Comparison of ENCODE assay signal across 1 cellular context in the genomic region with DNA sequence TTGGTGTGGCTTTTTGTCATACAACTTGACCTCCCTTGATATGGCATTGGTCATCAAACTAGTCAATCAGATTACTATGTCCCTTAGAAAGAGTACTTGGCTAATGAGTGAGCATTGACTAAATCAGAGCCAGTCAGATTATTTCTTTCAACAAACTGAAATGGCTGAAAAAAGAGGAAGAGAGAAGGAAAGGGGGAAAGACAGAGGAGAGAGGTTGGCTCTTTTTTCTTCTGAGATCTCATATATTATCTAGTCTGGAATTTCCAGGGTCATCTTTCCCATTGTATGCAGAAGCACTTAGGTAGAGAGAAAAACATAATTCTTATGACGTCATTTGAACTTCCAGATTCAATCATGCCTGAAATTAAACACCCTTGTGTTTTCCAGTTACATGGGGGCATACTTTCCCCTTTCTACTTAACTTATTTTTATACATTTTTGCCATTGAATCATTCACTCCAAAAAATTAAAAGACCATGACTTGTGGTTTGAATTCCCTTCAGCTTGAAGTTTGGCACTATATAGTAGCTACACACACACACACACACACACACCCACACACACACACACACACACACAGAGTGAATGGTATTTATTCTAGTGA.
A peak's percentile ranks its signal among the peaks of the same experiment; 100 is the strongest.
TF ChIP-seq lines count a peak whose summit lies in the region.

No MANE protein-coding gene starts in this region.

TF ChIP-seq in GM12878, 131 proteins besides CTCF, POLR2A, EP300 and RAD21 (continued from another document):
- TF ChIP-seq, protein P1, sequence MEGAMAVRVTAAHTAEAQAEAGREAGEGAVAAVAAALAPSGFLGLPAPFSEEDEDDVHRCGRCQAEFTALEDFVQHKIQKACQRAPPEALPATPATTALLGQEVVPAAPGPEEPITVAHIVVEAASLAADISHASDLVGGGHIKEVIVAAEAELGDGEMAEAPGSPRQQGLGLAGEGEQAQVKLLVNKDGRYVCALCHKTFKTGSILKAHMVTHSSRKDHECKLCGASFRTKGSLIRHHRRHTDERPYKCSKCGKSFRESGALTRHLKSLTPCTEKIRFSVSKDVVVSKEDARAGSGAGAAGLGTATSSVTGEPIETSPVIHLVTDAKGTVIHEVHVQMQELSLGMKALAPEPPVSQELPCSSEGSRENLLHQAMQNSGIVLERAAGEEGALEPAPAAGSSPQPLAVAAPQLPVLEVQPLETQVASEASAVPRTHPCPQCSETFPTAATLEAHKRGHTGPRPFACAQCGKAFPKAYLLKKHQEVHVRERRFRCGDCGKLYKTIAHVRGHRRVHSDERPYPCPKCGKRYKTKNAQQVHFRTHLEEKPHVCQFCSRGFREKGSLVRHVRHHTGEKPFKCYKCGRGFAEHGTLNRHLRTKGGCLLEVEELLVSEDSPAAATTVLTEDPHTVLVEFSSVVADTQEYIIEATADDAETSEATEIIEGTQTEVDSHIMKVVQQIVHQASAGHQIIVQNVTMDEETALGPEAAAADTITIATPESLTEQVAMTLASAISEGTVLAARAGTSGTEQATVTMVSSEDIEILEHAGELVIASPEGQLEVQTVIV (IDR thresholded peaks at IDR 0.05; ENCODE audit: borderline replicate concordance, partially characterized antibody), result no peak
- TF ChIP-seq RFX5 (IDR thresholded peaks at IDR 0.05; ENCODE audit: low read depth, low read length), result no peak
- peak; percentile 57; the same call in 1 of the 2 replicates for TF ChIP-seq NFIC (IDR thresholded peaks at IDR 0.05; ENCODE audit: low read depth, low read length)
- no peak for TF ChIP-seq ZBED1 (IDR thresholded peaks at IDR 0.05; ENCODE audit: borderline replicate concordance)
- TF ChIP-seq JUNB (IDR thresholded peaks at IDR 0.05), result peak; percentile 40
- TF ChIP-seq IKZF1 (conservative IDR thresholded peaks at IDR 0.05), result peak; percentile 34
- peak; percentile 76 for TF ChIP-seq SPI1 (IDR thresholded peaks at IDR 0.05; ENCODE audit: borderline replicate concordance, insufficient read depth, low read depth, low read length)
- TF ChIP-seq IKZF2 (IDR thresholded peaks at IDR 0.05), result peak; percentile 56 to 60; a peak in 3 of 4 replicates
- TF ChIP-seq CREM (IDR thresholded peaks at IDR 0.05; ENCODE audit: low read depth), result 0 out of 2 replicates have a peak, but pooled peaks have one; percentile 20
- no peak for TF ChIP-seq ZNF622 (IDR thresholded peaks at IDR 0.05)
- TF ChIP-seq, protein P2, sequence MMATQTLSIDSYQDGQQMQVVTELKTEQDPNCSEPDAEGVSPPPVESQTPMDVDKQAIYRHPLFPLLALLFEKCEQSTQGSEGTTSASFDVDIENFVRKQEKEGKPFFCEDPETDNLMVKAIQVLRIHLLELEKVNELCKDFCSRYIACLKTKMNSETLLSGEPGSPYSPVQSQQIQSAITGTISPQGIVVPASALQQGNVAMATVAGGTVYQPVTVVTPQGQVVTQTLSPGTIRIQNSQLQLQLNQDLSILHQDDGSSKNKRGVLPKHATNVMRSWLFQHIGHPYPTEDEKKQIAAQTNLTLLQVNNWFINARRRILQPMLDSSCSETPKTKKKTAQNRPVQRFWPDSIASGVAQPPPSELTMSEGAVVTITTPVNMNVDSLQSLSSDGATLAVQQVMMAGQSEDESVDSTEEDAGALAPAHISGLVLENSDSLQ (IDR thresholded peaks at IDR 0.05), result peak; percentile 75
- TF ChIP-seq RUNX3 (IDR thresholded peaks at IDR 0.05; ENCODE audit: low read length), result peak; percentile 36; the same call in 1 of the 2 replicates
- no peak for TF ChIP-seq FOS (IDR thresholded peaks at IDR 0.05; ENCODE audit: borderline replicate concordance, extremely low read depth, insufficient read length)
- no peak for TF ChIP-seq STAT1 (conservative IDR thresholded peaks at IDR 0.05)
